In the genomic region with DNA sequence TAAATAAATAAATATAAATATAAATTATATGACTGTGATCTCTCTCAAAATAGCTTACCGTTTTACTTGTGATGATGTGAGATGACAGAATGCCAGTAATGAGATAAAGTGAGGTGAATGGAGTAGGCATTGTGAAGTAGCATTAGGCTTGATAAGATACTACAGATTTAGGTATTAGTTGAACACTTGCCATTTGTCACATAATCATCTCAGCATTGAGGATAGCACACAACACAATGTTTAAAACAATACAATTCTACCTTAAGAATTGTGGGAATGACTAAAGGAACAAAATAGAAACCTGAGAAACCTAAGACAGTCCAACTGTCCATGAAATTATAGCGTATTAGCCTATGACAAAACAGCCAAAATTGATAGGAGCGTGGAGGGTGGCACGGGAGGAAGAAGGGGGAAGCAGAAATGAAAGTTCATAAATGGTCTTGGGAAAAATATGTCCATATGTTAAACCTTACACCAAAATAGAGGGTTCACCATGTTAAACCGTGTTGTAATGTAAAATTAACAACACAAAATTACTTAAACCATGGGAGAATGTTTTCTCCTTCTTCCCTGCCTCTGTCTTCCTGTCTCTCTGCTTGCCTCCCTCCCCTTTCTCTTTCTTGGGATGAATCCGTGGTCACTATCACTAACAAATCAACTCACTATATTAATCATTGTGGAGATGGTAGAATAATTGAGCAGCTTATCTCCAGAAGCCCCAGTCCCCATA, we compare ENCODE assay signal across 8 cellular contexts. TPM values are rescaled to one million over a fixed set of nuclear protein-coding genes. Genes with fewer than 3 reads are reported as not detected.
DNase-seq lines count a peak whose midpoint lies in the region; ATAC-seq and TF ChIP-seq lines count a peak whose summit lies in the region.

No MANE protein-coding gene starts in this region.

- H3K27ac ChIP-seq in RWPE1 (peak overlapping the region; percentile 72), parathyroid adenoma (peak overlapping the region; percentile 90)

- H3K36me3 ChIP-seq in parathyroid adenoma (ENCODE audit: control insufficient read depth, insufficient read depth, low read length) = no peaks in the 10 kb centered on the region

- peak overlapping the region; percentile 92 for H3K4me2 ChIP-seq in parathyroid adenoma (ENCODE audit: low read length)

- H3K9ac ChIP-seq in parathyroid adenoma = no peak overlapping the region

- H3K79me2 ChIP-seq in parathyroid adenoma = no peaks in the 10 kb centered on the region

- H3K9me3 ChIP-seq in parathyroid adenoma (ENCODE audit: control insufficient read depth, low read length) = no peaks in the 10 kb centered on the region

- CTCF ChIA-PET in RWPE1 (lab: Yijun Ruan, JAX) = no interaction called here

- DNase-seq in NCI-H146 (lab: John Stamatoyannopoulos, UW) = peak; percentile 50
- no peak for DNase-seq in NCI-H146 treated with DMSO at 0.1 percent for 48 hours (lab: John Stamatoyannopoulos, UW; ENCODE audit: unreplicated experiment)
- no peak for DNase-seq in RWPE1 (ENCODE audit: low spot score)
- DNase-seq in epithelial cell of proximal tubule (ENCODE audit: low read depth) = no peak
- DNase-seq in HPDE6-E6E7 (ENCODE audit: extremely low spot score) = no peak
- no peak for DNase-seq in kidney tubule cell (ENCODE audit: low spot score)

- peak overlapping the region; percentile 79 for H3K4me3 ChIP-seq in epithelial cell of proximal tubule (ENCODE audit: low read depth, low read length)
- H3K4me3 ChIP-seq in parathyroid adenoma (ENCODE audit: low read depth, low read length) = peak overlapping the region; percentile 95

- ATAC-seq in GM18907 (IDR thresholded peaks at IDR 0.05; ENCODE audit: unreplicated experiment) = no peak

- H3K27me3 ChIP-seq in parathyroid adenoma (ENCODE audit: control insufficient read depth, insufficient read depth, low read length) = no peaks in the 10 kb centered on the region

- H3K4me1 ChIP-seq in parathyroid adenoma = peaks cover 6% of the 10 kb centered on the region

- POLR2A ChIA-PET in RWPE1 (lab: Yijun Ruan, JAX; ENCODE audit: low non-redundant PET) = no interaction called here

- H2AFZ ChIP-seq in parathyroid adenoma = peak overlapping the region; percentile 88

- TF ChIP-seq CTCF in RWPE1 (conservative IDR thresholded peaks at IDR 0.05; ENCODE audit: low read depth) = no peak
- TF ChIP-seq CTCF in epithelial cell of proximal tubule (conservative IDR thresholded peaks at IDR 0.05; ENCODE audit: low read depth, low read length) = no peak
- TF ChIP-seq CTCF in parathyroid adenoma (IDR thresholded peaks at IDR 0.05) = no peak

RNA-seq across cellular contexts. Expression of a gene that starts 33.1 kb away (rescaled TPM):
- total RNA-seq in epithelial cell of proximal tubule = 5.1 and 5.3 TPM in 2 replicates
